Comparison of ENCODE assay signal across 13 cellular contexts in genomic region chr2:61288070-61288841, GRCh38.
A peak's percentile ranks its signal among the peaks of the same experiment; 100 is the strongest.
DNase-seq lines count a peak whose midpoint lies in the region; TF ChIP-seq lines count a peak whose summit lies in the region.
"Had no signal": no experiment of that assay in that cellular context is flagged by ENCODE, and none has a peak within 500 bp of the region (broad histone marks: within the 10 kb centered on the region; RNA-seq: fewer than 3 reads in every experiment).

No MANE protein-coding gene starts in this region.

- in situ Hi-C loops in G401 (cut with HindIII; ENCODE audit: low sequenced_read_pairs) = no loop called here

- peaks cover 5% of the 10 kb centered on the region for H3K36me3 ChIP-seq in CD8-positive, alpha-beta memory T cell (ENCODE audit: insufficient read depth, low read length)
- no peaks in the 10 kb centered on the region for H3K36me3 ChIP-seq in mesendoderm (ENCODE audit: control insufficient read depth, insufficient read depth, low read length)

- H3K27ac ChIP-seq in CD8-positive, alpha-beta memory T cell (ENCODE audit: low read depth, low read length) = peak overlapping the region; percentile 41
- H3K27ac ChIP-seq in VCaP (peak overlapping the region; percentile 59), mesendoderm (ENCODE audit: low read depth, low read length) (no peak overlapping the region)
- H3K27ac ChIP-seq: C4-2B had no signal

- no peak for TF ChIP-seq CTCF in VCaP (conservative IDR thresholded peaks at IDR 0.05)

- no peaks in the 10 kb centered on the region for H3K9me3 Mint-ChIP-seq in CD8-positive, alpha-beta memory T cell

- POLR2A ChIA-PET in CD8-positive, alpha-beta memory T cell (lab: Charles Lee) = interaction anchor here (0.5 kb wide), 1 partner anchor 108 kb away, joined by 3 read pairs; no protein-coding TSS in a partner anchor

- H3K4me2 ChIP-seq in mesendoderm (ENCODE audit: low read length) = no peak overlapping the region

- peaks cover 0 to 69% (median 18%) of the 10 kb centered on the region in 3 donors for H3K36me3 Mint-ChIP-seq in CD8-positive, alpha-beta memory T cell

- no peak overlapping the region for H2AK5ac ChIP-seq in mesendoderm (ENCODE audit: low read length)

- no peaks in the 10 kb centered on the region for H3K4me1 ChIP-seq in CD8-positive, alpha-beta memory T cell (ENCODE audit: insufficient read depth, low read length)
- H3K4me1 ChIP-seq in mesendoderm (ENCODE audit: control insufficient read depth, low read depth, low read length) = peaks cover 3% of the 10 kb centered on the region

- no peak overlapping the region for H3K4ac ChIP-seq in mesendoderm (ENCODE audit: low read depth, low read length)

- no peak overlapping the region for H2BK5ac ChIP-seq in mesendoderm (ENCODE audit: low read length)

- H3K4me1 Mint-ChIP-seq in CD8-positive, alpha-beta memory T cell = peaks cover 4 to 25% (median 7%) of the 10 kb centered on the region in 3 donors

- no peak overlapping the region for H3K4me3 Mint-ChIP-seq in CD8-positive, alpha-beta memory T cell

- no peaks in the 10 kb centered on the region for H3K27me3 Mint-ChIP-seq in CD8-positive, alpha-beta memory T cell

- H4K5ac ChIP-seq in mesendoderm (ENCODE audit: low read length) = no peak overlapping the region

- no peak overlapping the region for H2BK15ac ChIP-seq in mesendoderm (replicated peaks; ENCODE audit: low read depth)

- H3K9me3 ChIP-seq in CD8-positive, alpha-beta memory T cell (ENCODE audit: low read length) = no peaks in the 10 kb centered on the region

- no peak overlapping the region for H3K56ac ChIP-seq in mesendoderm (ENCODE audit: low read length)

- H3K9ac ChIP-seq in mesendoderm (ENCODE audit: low read length) = no peak overlapping the region

- no peak overlapping the region for H3K18ac ChIP-seq in mesendoderm (ENCODE audit: low read length)

- no peak overlapping the region for H2BK120ac ChIP-seq in mesendoderm (ENCODE audit: low read depth, low read length)

- H3K27ac Mint-ChIP-seq in CD8-positive, alpha-beta memory T cell = peak overlapping the region in 4 of 8 donors; percentile 27 to 74 (median 60)

- no peak for DNase-seq in CD8-positive, alpha-beta memory T cell
- DNase-seq in HUDEP-2 (lab: John Stamatoyannopoulos, UW; ENCODE audit: unreplicated experiment in 76 of 76) (peak in 48 of 76 experiments; percentile 6 to 83 (median 46)), mesendoderm (peak; percentile 96), DMS114 treated with DMSO at 0.1 percent for 48 hours (lab: John Stamatoyannopoulos, UW; ENCODE audit: unreplicated experiment) (no peak), NCI-H510A treated with DMSO at 0.1 percent for 48 hours (lab: John Stamatoyannopoulos, UW) (no peak), G401 (ENCODE audit: low spot score) (no peak)
- DNase-seq in stimulated activated CD4-positive, alpha-beta T cell treated with anti-CD3 and anti-CD28 coated beads, Interleukin-1b, Interleukin-23, amount 100 ng/mL, for 48 hours = no peak
- DNase-seq: activated naive CD4-positive, alpha-beta T cell treated with anti-CD3 and anti-CD28 coated beads, Interleukin-2, amount 50 U/mL, for 16 hours; foreskin melanocyte; NCI-H2029 treated with DMSO at 0.1 percent for 48 hours; stimulated activated CD4-positive, alpha-beta T cell treated with anti-CD3 and anti-CD28 coated beads, Interleukin-4, amount 100 ng/mL, for 4 hours had no signal

- no peak overlapping the region for H3K4me3 ChIP-seq in CD8-positive, alpha-beta memory T cell (ENCODE audit: low read length)
- H3K4me3 ChIP-seq in mesendoderm (ENCODE audit: low read length) = no peak overlapping the region

- no peaks in the 10 kb centered on the region for H3K79me1 ChIP-seq in mesendoderm (ENCODE audit: low read length)

- CTCF ChIA-PET in CD8-positive, alpha-beta memory T cell (lab: Charles Lee) = no interaction called here

- no peak overlapping the region for H3K23ac ChIP-seq in mesendoderm (ENCODE audit: low read length)

- H4K8ac ChIP-seq in mesendoderm (ENCODE audit: low read depth, low read length) = peak overlapping the region; percentile 2

- H3K27me3 ChIP-seq in CD8-positive, alpha-beta memory T cell (ENCODE audit: insufficient read depth, low read length, poor library complexity, severe bottlenecking) = no peaks in the 10 kb centered on the region
- H3K27me3 ChIP-seq in mesendoderm (ENCODE audit: insufficient read depth, low read length, poor library complexity) = no peaks in the 10 kb centered on the region

- no CpG with 5 or more reads among the region's 8 CpGs for WGBS in mesendoderm (ENCODE audit: extremely low coverage, insufficient coverage, low lambda C conversion rate)

- no peaks in the 10 kb centered on the region for H3K79me2 ChIP-seq in mesendoderm (ENCODE audit: control insufficient read depth, insufficient read depth, low read length)

Comparison
In these comparisons a context has a peak if more than half of its experiments do, and no peak if none do; other contexts are left out.
1. DNase-seq: peak in HUDEP-2 (48 of 76) and mesendoderm (single experiment); none in CD8-positive, alpha-beta memory T cell (0 of 5), DMS114 treated with DMSO at 0.1 percent for 48 hours (single experiment), NCI-H510A treated with DMSO at 0.1 percent for 48 hours (single experiment), stimulated activated CD4-positive, alpha-beta T cell treated with anti-CD3 and anti-CD28 coated beads, Interleukin-1b, Interleukin-23, amount 100 ng/mL, for 48 hours (single experiment) and G401 (single experiment).